8 cellular contexts compared by ENCODE assay signal in the genomic region with DNA sequence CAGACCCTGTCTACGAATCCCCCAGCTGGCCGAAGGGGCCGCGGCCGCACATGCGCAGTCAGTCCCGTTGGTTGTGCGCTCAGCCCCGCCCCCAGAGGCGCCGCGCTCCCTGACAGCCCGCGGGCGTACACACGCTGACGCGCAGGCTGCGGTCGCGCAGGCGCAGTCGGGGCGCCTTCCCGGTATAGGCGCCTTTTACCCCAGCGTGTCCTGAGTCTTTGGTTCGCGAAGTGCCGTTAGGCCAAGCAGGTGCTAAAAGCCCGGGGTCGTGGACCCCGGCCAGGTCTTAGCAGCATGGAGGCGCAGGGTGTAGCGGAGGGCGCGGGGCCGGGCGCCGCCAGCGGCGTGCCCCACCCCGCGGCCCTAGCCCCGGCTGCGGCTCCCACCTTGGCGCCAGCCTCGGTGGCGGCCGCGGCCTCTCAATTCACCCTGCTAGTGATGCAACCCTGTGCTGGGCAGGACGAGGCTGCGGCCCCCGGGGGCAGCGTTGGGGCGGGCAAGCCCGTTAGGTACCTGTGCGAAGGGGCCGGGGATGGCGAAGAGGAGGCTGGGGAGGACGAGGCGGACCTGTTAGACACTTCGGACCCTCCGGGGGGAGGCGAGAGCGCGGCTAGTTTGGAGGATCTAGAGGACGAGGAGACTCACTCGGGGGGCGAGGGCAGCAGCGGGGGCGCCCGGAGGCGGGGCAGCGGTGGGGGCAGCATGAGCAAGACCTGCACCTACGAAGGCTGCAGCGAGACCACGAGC. TPM values are rescaled to one million over a fixed set of nuclear protein-coding genes. Genes with fewer than 3 reads are reported as not detected.
DNase-seq lines count a peak whose midpoint lies in the region; ATAC-seq and TF ChIP-seq lines count a peak whose summit lies in the region.

A gene with protein sequence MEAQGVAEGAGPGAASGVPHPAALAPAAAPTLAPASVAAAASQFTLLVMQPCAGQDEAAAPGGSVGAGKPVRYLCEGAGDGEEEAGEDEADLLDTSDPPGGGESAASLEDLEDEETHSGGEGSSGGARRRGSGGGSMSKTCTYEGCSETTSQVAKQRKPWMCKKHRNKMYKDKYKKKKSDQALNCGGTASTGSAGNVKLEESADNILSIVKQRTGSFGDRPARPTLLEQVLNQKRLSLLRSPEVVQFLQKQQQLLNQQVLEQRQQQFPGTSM (plus strand): TSS at position 159 of the 747 bp plus-strand sequence. CDS start 136 bp downstream, at position 295.

- peak; percentile 91 for ATAC-seq in HG03439 (IDR thresholded peaks at IDR 0.05; ENCODE audit: unreplicated experiment)
- peak; percentile 97 to 99 (median 98) for ATAC-seq in right lobe of liver

- WGBS in right lobe of liver (ENCODE audit: insufficient coverage, low coverage, low lambda C conversion rate, missing lambda C conversion rate), result 1% methylated on average over 27 of the region's 78 CpGs

- H3K4me1 ChIP-seq in BLaER1 treated with 17β-estradiol and CSF1 and Interleukin-3, amounts not matched to agents 10 nM and 100 nM, result peaks cover 38 to 57% (median 46%) of the 10 kb centered on the region in 10 experiments
- H3K4me1 ChIP-seq in right lobe of liver, result peaks cover 0 to 13% (median 0%) of the 10 kb centered on the region in 4 donors

- peak; percentile 57 for TF ChIP-seq POLR2A in right lobe of liver (IDR thresholded peaks at IDR 0.05)

- H3K27ac ChIP-seq in BLaER1 treated with 17β-estradiol and CSF1 and Interleukin-3, amounts not matched to agents 10 nM and 100 nM, result peak within 1 kb of the TSS; percentile 52 to 93 (median 89)
- peak within 1 kb of the TSS; percentile 54 to 74 (median 70) for H3K27ac ChIP-seq in right lobe of liver

- no peaks in the 10 kb centered on the region for H3K9me3 ChIP-seq in BLaER1 treated with 17β-estradiol and CSF1 and Interleukin-3, amounts not matched to agents 10 nM and 100 nM (replicated peaks in 1 of 11)
- no peaks in the 10 kb centered on the region for H3K9me3 ChIP-seq in right lobe of liver

- peak in 3 of 4 donors; percentile 2 to 27 (median 18) for TF ChIP-seq CTCF in right lobe of liver (IDR thresholded peaks at IDR 0.05)

- peak within 1 kb of the TSS; percentile 76 to 99 (median 91) for H3K4me2 ChIP-seq in BLaER1 treated with 17β-estradiol and CSF1 and Interleukin-3, amounts not matched to agents 10 nM and 100 nM

- peak; percentile 89 for DNase-seq in GM19238 (ENCODE audit: insufficient read length, low spot score)
- DNase-seq in NCI-H748 (lab: John Stamatoyannopoulos, UW; ENCODE audit: unreplicated experiment), result peak; percentile 93
- peak; percentile 89 for DNase-seq in activated CD4-positive, alpha-beta T cell treated with anti-CD3 and anti-CD28 coated beads, Interleukin-2, amount 50 U/mL, for 1 hour
- DNase-seq in dedifferentiated amniotic fluid mesenchymal stem cell (ENCODE audit: extremely low spot score), result peak; percentile 79
- peak; percentile 94 to 95 (median 94) for DNase-seq in right lobe of liver
- peak; percentile 92 for DNase-seq in stimulated activated CD4-positive, alpha-beta T cell treated with anti-CD3 and anti-CD28 coated beads, Interleukin-4, amount 100 ng/mL, for 24 hours

- H3K27me3 ChIP-seq in BLaER1 treated with 17β-estradiol and CSF1 and Interleukin-3, amounts not matched to agents 10 nM and 100 nM, result no peaks in the 10 kb centered on the region
- no peaks in the 10 kb centered on the region for H3K27me3 ChIP-seq in right lobe of liver

- peak within 1 kb of the TSS; percentile 81 to 93 (median 83) for H3K4me3 ChIP-seq in BLaER1 treated with 17β-estradiol and CSF1 and Interleukin-3, amounts not matched to agents 10 nM and 100 nM
- peak within 1 kb of the TSS; percentile 70 to 96 (median 73) for H3K4me3 ChIP-seq in right lobe of liver

- peaks cover 0 to 44% (median 21%) of the 10 kb centered on the region in 11 experiments; a peak in 11 of 22 replicates for H4K20me1 ChIP-seq in BLaER1 treated with 17β-estradiol and CSF1 and Interleukin-3, amounts not matched to agents 10 nM and 100 nM

- peaks cover 0 to 19% (median 4%) of the 10 kb centered on the region in 11 experiments; a peak in 4 of 22 replicates for H3K36me3 ChIP-seq in BLaER1 treated with 17β-estradiol and CSF1 and Interleukin-3, amounts not matched to agents 10 nM and 100 nM
- H3K36me3 ChIP-seq in right lobe of liver, result no peaks in the 10 kb centered on the region

- H3K9ac ChIP-seq in BLaER1 treated with 17β-estradiol and CSF1 and Interleukin-3, amounts not matched to agents 10 nM and 100 nM, result peak within 1 kb of the TSS; percentile 83 to 94 (median 91)

- intact Hi-C loops in right lobe of liver (cut with DNase I), result no loop called here

RNA-seq across cellular contexts. Expression of the gene that starts here (rescaled TPM):
- total RNA-seq in right lobe of liver, result 1 to 10 TPM in 3 of 6 experiments, under 1 TPM in 3; 0.50 to 1.6 (median 1.0) TPM

Comparison
In these comparisons a context has a peak if more than half of its experiments do, and no peak if none do; other contexts are left out.
1. Peak in every context shown above with its lines: DNase-seq, ATAC-seq, H3K4me3 ChIP-seq and H3K27ac ChIP-seq.